In the genomic region with DNA sequence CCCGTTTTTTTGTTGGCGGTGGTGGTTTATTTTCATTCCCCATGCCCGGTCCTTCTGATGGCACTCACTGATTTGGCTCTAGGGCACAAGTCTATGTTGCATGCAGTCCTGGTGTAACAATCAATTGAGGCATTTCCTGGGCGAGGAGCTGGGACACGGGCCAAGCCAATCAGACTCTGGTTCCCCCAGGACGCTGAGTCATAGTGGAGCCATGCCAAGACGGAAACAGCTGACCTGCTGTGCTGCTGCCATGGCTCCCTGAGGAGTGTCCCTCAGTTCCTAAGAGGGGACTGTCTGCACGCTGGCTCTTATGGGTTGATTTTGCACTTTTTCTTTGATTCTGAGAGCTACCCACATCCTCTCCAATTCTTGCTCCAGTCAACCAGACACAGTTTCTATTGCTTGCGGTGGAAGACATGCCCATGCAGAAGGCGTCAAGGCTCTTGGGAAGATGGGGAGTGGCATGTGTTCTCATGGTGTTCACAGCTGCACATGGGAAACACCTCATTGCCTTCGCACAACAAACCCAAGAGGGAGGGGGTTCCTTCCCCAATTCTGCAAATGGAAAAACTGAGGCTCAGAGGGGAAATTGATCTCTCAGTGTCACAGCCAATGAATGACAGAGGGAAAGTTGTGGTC, we compare ENCODE assay signal across 8 cellular contexts. TPM values are rescaled to one million over a fixed set of nuclear protein-coding genes. Genes with fewer than 3 reads are reported as not detected.
DNase-seq lines count a peak whose midpoint lies in the region; ATAC-seq and TF ChIP-seq lines count a peak whose summit lies in the region.

No MANE protein-coding gene starts in this region.

- no peak overlapping the region for H3K27ac Mint-ChIP-seq in T-helper 17 cell

- H3K4me1 Mint-ChIP-seq in T-helper 17 cell, result peaks cover 11% of the 10 kb centered on the region

- no peaks in the 10 kb centered on the region for H3K9me3 ChIP-seq in T-helper 17 cell (ENCODE audit: control insufficient read depth, low read length, poor library complexity, severe bottlenecking)

- H3K27me3 Mint-ChIP-seq in T-helper 17 cell, result peaks cover 51% of the 10 kb centered on the region

- no peak for TF ChIP-seq CTCF in cardiac fibroblast (IDR thresholded peaks at IDR 0.05; ENCODE audit: low read depth, low read length)

- H3K4me3 Mint-ChIP-seq in T-helper 17 cell, result no peak overlapping the region

- no peak overlapping the region for H3K4me3 ChIP-seq in cardiac fibroblast (replicated peaks in 1 of 2; ENCODE audit: low read depth in 2 of 2, low read length in 2 of 2)

- H3K36me3 Mint-ChIP-seq in T-helper 17 cell (ENCODE audit: low read depth), result peaks cover 6% of the 10 kb centered on the region

- no peak for ATAC-seq in HG03045 (IDR thresholded peaks at IDR 0.05; ENCODE audit: unreplicated experiment)
- ATAC-seq in T-helper 17 cell, result no peak
- ATAC-seq in HG02852 (IDR thresholded peaks at IDR 0.05; ENCODE audit: unreplicated experiment), result no peak

- DNase-seq in DMS53 treated with DMSO at 0.1 percent for 48 hours (lab: John Stamatoyannopoulos, UW; ENCODE audit: unreplicated experiment) (peak; percentile 82), NCI-H2171 treated with DMSO at 0.1 percent for 48 hours (lab: John Stamatoyannopoulos, UW) (peak; percentile 74), cardiac fibroblast (ENCODE audit: low read depth in 2 of 2) (peak; percentile 92 to 98), midbrain (lab: John Stamatoyannopoulos, UW) (peak; percentile 23), KG1 (lab: John Stamatoyannopoulos, UW) (no peak), T-helper 17 cell (no peak)

RNA-seq across cellular contexts. Expression of a gene that starts 28.4 kb away (rescaled TPM):
- total RNA-seq in T-helper 17 cell, result not detected

Comparison
In these comparisons a context has a peak if more than half of its experiments do, and no peak if none do; other contexts are left out.
1. DNase-seq: peak in DMS53 treated with DMSO at 0.1 percent for 48 hours (single experiment), NCI-H2171 treated with DMSO at 0.1 percent for 48 hours (single experiment), cardiac fibroblast (2 of 2) and midbrain (single experiment); none in KG1 (single experiment) and T-helper 17 cell (0 of 3).